ENCODE assay signal across 18 cellular contexts in genomic region chr18:59612461-59612860, GRCh38.
DNase-seq lines count a peak whose midpoint lies in the region; ATAC-seq and TF ChIP-seq lines count a peak whose summit lies in the region.
"Had no signal": no experiment of that assay in that cellular context is flagged by ENCODE, and none has a peak within 500 bp of the region (broad histone marks: within the 10 kb centered on the region; RNA-seq: fewer than 3 reads in every experiment).

No MANE protein-coding gene starts in this region.

- H3K36me3 Mint-ChIP-seq in osteocyte (ENCODE audit: unreplicated experiment) = no peaks in the 10 kb centered on the region
- no peaks in the 10 kb centered on the region for H3K36me3 Mint-ChIP-seq in CD8-positive, alpha-beta T cell
- H3K36me3 Mint-ChIP-seq: activated naive CD4-positive, alpha-beta T cell treated with anti-CD3 and anti-CD28 coated beads, Interleukin-2, amount 50 U/mL, for 24 hours had no signal

- CTCF ChIA-PET in BJ (lab: Yijun Ruan, JAX) = interaction anchor here (0.6 to 2.9 kb wide), 4 partner anchors 18 to 211 kb away, joined by 3 to 11 read pairs (median 4); partner anchors contain the start of gene CCBE1
- CTCF ChIA-PET in CD8-positive, alpha-beta T cell (lab: Charles Lee) = interaction anchor here (0.7 kb wide), 1 partner anchor 29 kb away, joined by 3 read pairs; no protein-coding TSS in a partner anchor

- no peaks in the 10 kb centered on the region for H3K27me3 ChIP-seq in BJ (ENCODE audit: control insufficient read depth, insufficient read depth, low read length)
- no peaks in the 10 kb centered on the region for H3K27me3 ChIP-seq in CD8-positive, alpha-beta T cell (ENCODE audit: insufficient read depth, low read length)
- H3K27me3 ChIP-seq: vagina had no signal

- peak overlapping the region; percentile 25 for H3K27ac Mint-ChIP-seq in osteocyte (ENCODE audit: unreplicated experiment)
- H3K27ac Mint-ChIP-seq in CD8-positive, alpha-beta T cell = no peak overlapping the region
- H3K27ac Mint-ChIP-seq: activated naive CD4-positive, alpha-beta T cell treated with anti-CD3 and anti-CD28 coated beads, Interleukin-2, amount 50 U/mL, for 24 hours; immature natural killer cell had no signal

- POLR2A ChIA-PET in BJ (lab: Charles Lee) = no interaction called here
- POLR2A ChIA-PET in CD8-positive, alpha-beta T cell (lab: Charles Lee) = no interaction called here

- no peak for ATAC-seq in GM21576 (IDR thresholded peaks at IDR 0.05; ENCODE audit: unreplicated experiment)
- no peak for ATAC-seq in CD8-positive, alpha-beta T cell

- H3K9me3 Mint-ChIP-seq in osteocyte (ENCODE audit: unreplicated experiment) = peaks cover 8% of the 10 kb centered on the region
- no peaks in the 10 kb centered on the region for H3K9me3 Mint-ChIP-seq in CD8-positive, alpha-beta T cell
- H3K9me3 Mint-ChIP-seq: activated naive CD4-positive, alpha-beta T cell treated with anti-CD3 and anti-CD28 coated beads, Interleukin-2, amount 50 U/mL, for 24 hours had no signal

- H3K4me1 Mint-ChIP-seq in osteocyte (ENCODE audit: unreplicated experiment) = peaks cover 30% of the 10 kb centered on the region
- no peaks in the 10 kb centered on the region for H3K4me1 Mint-ChIP-seq in CD8-positive, alpha-beta T cell (ENCODE audit: low read depth)
- H3K4me1 Mint-ChIP-seq: activated naive CD4-positive, alpha-beta T cell treated with anti-CD3 and anti-CD28 coated beads, Interleukin-2, amount 50 U/mL, for 24 hours; immature natural killer cell had no signal

- H3K4me3 Mint-ChIP-seq in osteocyte (ENCODE audit: unreplicated experiment) = no peak overlapping the region
- no peak overlapping the region for H3K4me3 Mint-ChIP-seq in CD8-positive, alpha-beta T cell
- H3K4me3 Mint-ChIP-seq: activated naive CD4-positive, alpha-beta T cell treated with anti-CD3 and anti-CD28 coated beads, Interleukin-2, amount 50 U/mL, for 24 hours; immature natural killer cell had no signal

- DNase-seq in BJ (ENCODE audit: low read depth) = peak; percentile 73
- DNase-seq in NCI-H69 (lab: John Stamatoyannopoulos, UW) = peak; percentile 47
- DNase-seq in fibroblast of gingiva (ENCODE audit: low read depth) = peak; percentile 98
- no peak for DNase-seq in osteocyte (ENCODE audit: extremely low spot score, unreplicated experiment)
- no peak for DNase-seq in activated CD4-positive, alpha-beta T cell treated with anti-CD3 and anti-CD28 coated beads for 4 hours
- no peak for DNase-seq in glomerular visceral epithelial cell (ENCODE audit: extremely low spot score)
- no peak for DNase-seq in CD8-positive, alpha-beta T cell
- DNase-seq: activated CD4-positive, alpha-beta T cell treated with anti-CD3 and anti-CD28 coated beads, Interleukin-2, amount 50 U/mL, for 4 hours; AML-193; Calu3; caudate nucleus; effector memory CD4-positive, alpha-beta T cell; GDM1; immature natural killer cell; NCI-H748 treated with DMSO at 0.1 percent for 48 hours had no signal

- H3K4me3 ChIP-seq in BJ (ENCODE audit: low read depth, low read length) = no peak overlapping the region
- no peak overlapping the region for H3K4me3 ChIP-seq in CD8-positive, alpha-beta T cell (ENCODE audit: low read depth, low read length)
- H3K4me3 ChIP-seq: vagina had no signal

- no peaks in the 10 kb centered on the region for H3K4me1 ChIP-seq in CD8-positive, alpha-beta T cell (ENCODE audit: insufficient read depth, low read length)
- H3K4me1 ChIP-seq: vagina had no signal

- no peaks in the 10 kb centered on the region for H3K27me3 Mint-ChIP-seq in osteocyte (ENCODE audit: unreplicated experiment)
- peaks cover 3% of the 10 kb centered on the region for H3K27me3 Mint-ChIP-seq in CD8-positive, alpha-beta T cell (ENCODE audit: low read depth)

- intact Hi-C loops in CD8-positive, alpha-beta T cell (cut with DNase I, micrococcal nuclease) = no loop called here

- H3K36me3 ChIP-seq in BJ (ENCODE audit: control insufficient read depth, insufficient read depth, low read length) = no peaks in the 10 kb centered on the region
- H3K36me3 ChIP-seq in CD8-positive, alpha-beta T cell (ENCODE audit: insufficient read depth, low read length) = no peaks in the 10 kb centered on the region
- H3K36me3 ChIP-seq: vagina had no signal

- no peak overlapping the region for H3K27ac ChIP-seq in CD8-positive, alpha-beta T cell (ENCODE audit: low read depth, low read length)
- H3K27ac ChIP-seq: vagina had no signal

- TF ChIP-seq CTCF in BJ (IDR thresholded peaks at IDR 0.05; ENCODE audit: insufficient read depth, low read depth, low read length) = no peak
- no peak for TF ChIP-seq CTCF in osteocyte (IDR thresholded peaks at IDR 0.05)
- TF ChIP-seq CTCF in CD8-positive, alpha-beta T cell (IDR thresholded peaks at IDR 0.05) = no peak

- H3K9me3 ChIP-seq in CD8-positive, alpha-beta T cell (ENCODE audit: low read length) = no peaks in the 10 kb centered on the region
- H3K9me3 ChIP-seq: vagina had no signal

Comparison
In these comparisons a context has a peak if more than half of its experiments do, and no peak if none do; other contexts are left out.
1. DNase-seq: peak in BJ (single experiment), NCI-H69 (single experiment) and fibroblast of gingiva (single experiment); none in osteocyte (single experiment), activated CD4-positive, alpha-beta T cell treated with anti-CD3 and anti-CD28 coated beads for 4 hours (0 of 2), glomerular visceral epithelial cell (single experiment) and CD8-positive, alpha-beta T cell (0 of 7).